Comparison of ENCODE assay signal across 1 cellular context in the genomic region with DNA sequence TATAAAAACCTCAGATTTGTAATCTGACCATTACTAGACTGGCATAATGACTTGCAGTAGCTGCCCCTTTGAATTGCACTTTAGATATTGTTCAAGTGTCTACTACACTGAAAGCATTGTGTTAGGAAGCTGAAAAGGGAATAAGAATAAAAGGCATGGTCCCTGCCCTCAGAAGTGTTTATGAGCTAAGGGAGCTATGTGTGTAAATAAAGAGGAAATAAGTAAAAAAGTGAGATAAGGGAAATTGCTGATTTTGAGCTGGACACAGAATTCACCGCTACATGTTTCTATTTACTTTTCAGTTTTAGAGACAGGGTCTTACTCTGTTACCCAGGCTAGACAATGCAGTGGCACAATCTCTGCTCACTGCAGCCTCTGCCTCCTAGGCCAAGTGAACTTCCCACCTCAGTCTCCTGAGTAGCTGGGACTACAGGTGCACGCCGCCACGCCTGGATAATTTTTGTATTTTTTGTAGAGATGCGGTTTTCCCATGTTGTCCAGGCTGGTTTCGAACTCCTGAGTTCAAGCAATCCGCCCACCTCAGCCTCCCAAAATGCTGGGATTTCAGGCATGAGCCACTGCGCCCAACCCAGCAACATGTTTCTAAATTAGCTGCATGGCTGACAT.
TF ChIP-seq lines count a peak whose summit lies in the region.

No MANE protein-coding gene starts in this region.

TF ChIP-seq in HepG2, 621 proteins besides CTCF, POLR2A, EP300 and RAD21:
- TF ChIP-seq, protein P1, sequence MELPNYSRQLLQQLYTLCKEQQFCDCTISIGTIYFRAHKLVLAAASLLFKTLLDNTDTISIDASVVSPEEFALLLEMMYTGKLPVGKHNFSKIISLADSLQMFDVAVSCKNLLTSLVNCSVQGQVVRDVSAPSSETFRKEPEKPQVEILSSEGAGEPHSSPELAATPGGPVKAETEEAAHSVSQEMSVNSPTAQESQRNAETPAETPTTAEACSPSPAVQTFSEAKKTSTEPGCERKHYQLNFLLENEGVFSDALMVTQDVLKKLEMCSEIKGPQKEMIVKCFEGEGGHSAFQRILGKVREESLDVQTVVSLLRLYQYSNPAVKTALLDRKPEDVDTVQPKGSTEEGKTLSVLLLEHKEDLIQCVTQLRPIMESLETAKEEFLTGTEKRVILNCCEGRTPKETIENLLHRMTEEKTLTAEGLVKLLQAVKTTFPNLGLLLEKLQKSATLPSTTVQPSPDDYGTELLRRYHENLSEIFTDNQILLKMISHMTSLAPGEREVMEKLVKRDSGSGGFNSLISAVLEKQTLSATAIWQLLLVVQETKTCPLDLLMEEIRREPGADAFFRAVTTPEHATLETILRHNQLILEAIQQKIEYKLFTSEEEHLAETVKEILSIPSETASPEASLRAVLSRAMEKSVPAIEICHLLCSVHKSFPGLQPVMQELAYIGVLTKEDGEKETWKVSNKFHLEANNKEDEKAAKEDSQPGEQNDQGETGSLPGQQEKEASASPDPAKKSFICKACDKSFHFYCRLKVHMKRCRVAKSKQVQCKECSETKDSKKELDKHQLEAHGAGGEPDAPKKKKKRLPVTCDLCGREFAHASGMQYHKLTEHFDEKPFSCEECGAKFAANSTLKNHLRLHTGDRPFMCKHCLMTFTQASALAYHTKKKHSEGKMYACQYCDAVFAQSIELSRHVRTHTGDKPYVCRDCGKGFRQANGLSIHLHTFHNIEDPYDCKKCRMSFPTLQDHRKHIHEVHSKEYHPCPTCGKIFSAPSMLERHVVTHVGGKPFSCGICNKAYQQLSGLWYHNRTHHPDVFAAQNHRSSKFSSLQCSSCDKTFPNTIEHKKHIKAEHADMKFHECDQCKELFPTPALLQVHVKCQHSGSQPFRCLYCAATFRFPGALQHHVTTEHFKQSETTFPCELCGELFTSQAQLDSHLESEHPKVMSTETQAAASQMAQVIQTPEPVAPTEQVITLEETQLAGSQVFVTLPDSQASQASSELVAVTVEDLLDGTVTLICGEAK (IDR thresholded peaks at IDR 0.05): no peak
- TF ChIP-seq, protein P1 (CRISPR knock-in tag; IDR thresholded peaks at IDR 0.05): no peak
- TF ChIP-seq FOSL2 (CRISPR knock-in tag; IDR thresholded peaks at IDR 0.05) (no peak), ZNF274 (CRISPR knock-in tag; IDR thresholded peaks at IDR 0.05) (no peak), ZNF138 (CRISPR knock-in tag; IDR thresholded peaks at IDR 0.05; ENCODE audit: low read depth) (no peak), GPN1 (CRISPR knock-in tag; IDR thresholded peaks at IDR 0.05; ENCODE audit: borderline replicate concordance) (no peak), ZNF17 (CRISPR knock-in tag; IDR thresholded peaks at IDR 0.05) (no peak), SNAI1 (CRISPR knock-in tag; IDR thresholded peaks at IDR 0.05; ENCODE audit: borderline replicate concordance) (no peak), ZNF3 (CRISPR knock-in tag; IDR thresholded peaks at IDR 0.05) (no peak), ZNF331 (CRISPR knock-in tag; IDR thresholded peaks at IDR 0.05) (no peak)
- TF ChIP-seq, protein P2, sequence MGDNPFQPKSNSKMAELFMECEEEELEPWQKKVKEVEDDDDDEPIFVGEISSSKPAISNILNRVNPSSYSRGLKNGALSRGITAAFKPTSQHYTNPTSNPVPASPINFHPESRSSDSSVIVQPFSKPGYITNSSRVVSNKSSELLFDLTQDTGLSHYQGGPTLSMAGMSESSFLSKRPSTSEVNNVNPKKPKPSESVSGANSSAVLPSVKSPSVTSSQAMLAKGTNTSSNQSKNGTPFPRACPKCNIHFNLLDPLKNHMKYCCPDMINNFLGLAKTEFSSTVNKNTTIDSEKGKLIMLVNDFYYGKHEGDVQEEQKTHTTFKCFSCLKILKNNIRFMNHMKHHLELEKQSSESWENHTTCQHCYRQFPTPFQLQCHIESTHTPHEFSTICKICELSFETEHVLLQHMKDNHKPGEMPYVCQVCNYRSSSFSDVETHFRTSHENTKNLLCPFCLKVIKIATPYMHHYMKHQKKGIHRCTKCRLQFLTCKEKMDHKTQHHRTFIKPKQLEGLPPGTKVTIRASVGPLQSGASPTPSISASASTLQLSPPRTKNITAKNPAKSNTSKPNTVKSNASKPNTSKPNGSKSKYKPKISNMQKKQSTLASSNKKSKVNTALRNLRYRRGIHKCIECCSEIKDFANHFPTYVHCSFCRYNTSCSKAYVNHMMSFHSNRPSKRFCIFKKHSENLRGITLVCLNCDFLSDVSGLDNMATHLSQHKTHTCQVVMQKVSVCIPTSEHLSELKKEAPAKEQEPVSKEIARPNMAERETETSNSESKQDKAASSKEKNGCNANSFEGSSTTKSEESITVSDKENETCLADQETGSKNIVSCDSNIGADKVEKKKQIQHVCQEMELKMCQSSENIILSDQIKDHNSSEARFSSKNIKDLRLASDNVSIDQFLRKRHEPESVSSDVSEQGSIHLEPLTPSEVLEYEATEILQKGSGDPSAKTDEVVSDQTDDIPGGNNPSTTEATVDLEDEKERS (CRISPR knock-in tag; IDR thresholded peaks at IDR 0.05): no peak
